Comparison of ENCODE assay signal across 8 cellular contexts in genomic region chr6:129501401-129502051, GRCh38.
DNase-seq lines count a peak whose midpoint lies in the region; ATAC-seq and TF ChIP-seq lines count a peak whose summit lies in the region.

No MANE protein-coding gene starts in this region.

- H3K79me2 ChIP-seq in HCT116 (ENCODE audit: insufficient read depth, low read length), result no peaks in the 10 kb centered on the region
- no peaks in the 10 kb centered on the region for H3K79me2 ChIP-seq in osteoblast (ENCODE audit: insufficient read depth, low read length)

- H3K4me2 ChIP-seq in HCT116 (ENCODE audit: low read length) (peak overlapping the region; percentile 64), osteoblast (ENCODE audit: insufficient read depth, low read length) (peak overlapping the region; percentile 80)

- H4K20me1 ChIP-seq in HCT116 (ENCODE audit: insufficient read depth) (no peaks in the 10 kb centered on the region), osteoblast (ENCODE audit: insufficient read depth, low read length) (no peaks in the 10 kb centered on the region)

- H3K27ac ChIP-seq in HCT116 (ENCODE audit: low read depth, low read length) (peak overlapping the region; percentile 97), osteoblast (ENCODE audit: low read depth, low read length) (peak overlapping the region; percentile 79)

- POLR2A ChIA-PET in HCT116 (lab: Charles Lee), result interaction anchor here (0.6 to 4.3 kb wide), 11 partner anchors 11 to 273 kb away, joined by 3 to 33 read pairs (median 5); no protein-coding TSS in a partner anchor

- H2AFZ ChIP-seq in HCT116 (ENCODE audit: low read depth, low read length, poor library complexity, severe bottlenecking), result peak overlapping the region; percentile 6
- H2AFZ ChIP-seq in osteoblast (ENCODE audit: low read length), result peak overlapping the region; percentile 59

- H3K9me2 ChIP-seq in HCT116 (ENCODE audit: insufficient read depth), result no peaks in the 10 kb centered on the region

- BruUV-seq in HCT116 (replicated peaks; lab: Mats Ljungman, UMichigan), result TSS peak; percentile 45

- H3K27me3 ChIP-seq in HCT116 (ENCODE audit: insufficient read depth, low read length), result no peaks in the 10 kb centered on the region
- H3K27me3 ChIP-seq in osteoblast (ENCODE audit: insufficient read depth, low read length), result no peaks in the 10 kb centered on the region

- TF ChIP-seq POLR2A in HCT116 (IDR thresholded peaks at IDR 0.05; ENCODE audit: borderline replicate concordance, extremely low read depth, insufficient read depth, insufficient read length), result no peak

- DNase-seq in AG08396 (ENCODE audit: low spot score), result peak; percentile 69
- peak; percentile 98 for DNase-seq in HCT116 (ENCODE audit: low read depth, low spot score)
- DNase-seq in SKM-1 treated with dmso at 0.1 percent for 144 hours (lab: John Stamatoyannopoulos, UW; ENCODE audit: unreplicated experiment), result peak; percentile 53
- DNase-seq in fibroblast of gingiva (ENCODE audit: low read depth), result peak; percentile 88
- DNase-seq in osteoblast (ENCODE audit: insufficient read length, low spot score, missing footprints), result peak; percentile 66
- DNase-seq in NCI-H345 (lab: John Stamatoyannopoulos, UW), result no peak
- no peak for DNase-seq in DMS79 treated with DMSO at 0.1 percent for 48 hours (lab: John Stamatoyannopoulos, UW)

- H3K36me3 ChIP-seq in HCT116 (ENCODE audit: control insufficient read depth in 1 of 2, insufficient read depth in 2 of 2, low read length in 2 of 2) (no peaks in the 10 kb centered on the region; a peak in 1 of 4 replicates), osteoblast (ENCODE audit: insufficient read depth, low read length) (no peaks in the 10 kb centered on the region)

- peak; percentile 86 for ATAC-seq in HCT116
- no peak for ATAC-seq in HG03280 (IDR thresholded peaks at IDR 0.05; ENCODE audit: unreplicated experiment)

- H3K9me3 ChIP-seq in HCT116 (ENCODE audit: control insufficient read depth in 1 of 2, insufficient read depth in 1 of 2, low read depth in 1 of 2, low read length in 2 of 2), result no peaks in the 10 kb centered on the region
- H3K9me3 ChIP-seq in osteoblast (ENCODE audit: low read depth, low read length), result no peaks in the 10 kb centered on the region

- CTCF ChIA-PET in HCT116 (lab: Charles Lee), result interaction anchor here (0.7 to 5.7 kb wide), 27 partner anchors 10 to 520 kb away, joined by 3 to 45 read pairs (median 3); no protein-coding TSS in a partner anchor

- peak overlapping the region; percentile 67 for H3K9ac ChIP-seq in HCT116 (ENCODE audit: low read length)

- TF ChIP-seq CTCF in HCT116 (IDR thresholded peaks at IDR 0.05 in 2 of 3, conservative IDR thresholded peaks at IDR 0.05 in 1 of 3; ENCODE audit: borderline replicate concordance in 1 of 3, insufficient read depth in 1 of 3, low read depth in 2 of 3, low read length in 2 of 3) (no peak), osteoblast (IDR thresholded peaks at IDR 0.05; ENCODE audit: extremely low read depth, low read depth, low read length) (no peak)

- peak overlapping the region in 1 of 2 experiments; percentile 36; a peak in 2 of 4 replicates for H3K4me3 ChIP-seq in HCT116 (replicated peaks in 1 of 2; ENCODE audit: low read depth in 1 of 2, low read length in 2 of 2)
- peak overlapping the region; percentile 56 for H3K4me3 ChIP-seq in osteoblast (ENCODE audit: insufficient read depth, low read length)

- intact Hi-C loops in HCT116 (cut with micrococcal nuclease), result no loop called here

- RAD21 ChIA-PET in HCT116 (lab: Charles Lee; ENCODE audit: low non-redundant PET in 1 of 2, low total read pairs in 2 of 2, uncharacterized antibody in 2 of 2, unreplicated experiment in 2 of 2), result interaction anchor here (0.6 to 1.3 kb wide), 5 partner anchors 8 to 247 kb away, joined by 3 to 5 read pairs (median 3); no protein-coding TSS in a partner anchor

- peaks cover 59 to 67% of the 10 kb centered on the region in 2 experiments for H3K4me1 ChIP-seq in HCT116 (ENCODE audit: control insufficient read depth in 1 of 2, insufficient read depth in 2 of 2, low read length in 2 of 2)
- H3K4me1 ChIP-seq in osteoblast (ENCODE audit: insufficient read depth, low read length), result peaks cover 29% of the 10 kb centered on the region

- peak; percentile 25; the same call in 1 of the 2 replicates for TF ChIP-seq RAD21 in HCT116 (IDR thresholded peaks at IDR 0.05; ENCODE audit: low read depth)

TF ChIP-seq in HCT116, 20 proteins besides CTCF, POLR2A, EP300 and RAD21:
- TF ChIP-seq REST (IDR thresholded peaks at IDR 0.05; ENCODE audit: low read depth), result no peak
- TF ChIP-seq SRF (IDR thresholded peaks at IDR 0.05; ENCODE audit: low read depth), result peak; percentile 80
- no peak for TF ChIP-seq EZH2phosphoT487 (IDR thresholded peaks at IDR 0.05; ENCODE audit: borderline replicate concordance)
- TF ChIP-seq FOSL1 (IDR thresholded peaks at IDR 0.05; ENCODE audit: low read depth), result peak; percentile 97
- TF ChIP-seq MAX (IDR thresholded peaks at IDR 0.05), result peak; percentile 77
- peak; percentile 89 for TF ChIP-seq CEBPB (IDR thresholded peaks at IDR 0.05; ENCODE audit: low read depth)
- TF ChIP-seq EZH2 (IDR thresholded peaks at IDR 0.05), result no peak
- peak; percentile 83 for TF ChIP-seq ATF3 (IDR thresholded peaks at IDR 0.05)
- peak; percentile 98 for TF ChIP-seq CBX3 (IDR thresholded peaks at IDR 0.05; ENCODE audit: low read depth)
- peak; percentile 92 for TF ChIP-seq SIN3A (IDR thresholded peaks at IDR 0.05; ENCODE audit: low read depth)
- TF ChIP-seq ZFX (IDR thresholded peaks at IDR 0.05), result no peak
- TF ChIP-seq TCF7L2 (IDR thresholded peaks at IDR 0.05; ENCODE audit: borderline replicate concordance, extremely low read depth, insufficient read depth, insufficient read length), result peak; percentile 96
- peak; percentile 99 for TF ChIP-seq JUND (IDR thresholded peaks at IDR 0.05)
- peak; percentile 97 for TF ChIP-seq SP1 (IDR thresholded peaks at IDR 0.05; ENCODE audit: low read depth)
- peak; percentile 43 for TF ChIP-seq YY1 (IDR thresholded peaks at IDR 0.05; ENCODE audit: extremely low read depth, insufficient replicate concordance, low read depth, low read length)
- TF ChIP-seq POLR2AphosphoS5 (IDR thresholded peaks at IDR 0.05; ENCODE audit: low read depth, low read length), result peak; percentile 49; the same call in 1 of the 2 replicates
- no peak; the same call in 1 of the 2 replicates for TF ChIP-seq ELF1 (IDR thresholded peaks at IDR 0.05; ENCODE audit: borderline replicate concordance, low read depth)
- TF ChIP-seq ZBTB33 (IDR thresholded peaks at IDR 0.05; ENCODE audit: extremely low read depth, insufficient replicate concordance, low read length), result peak; percentile 43
- peak; percentile 10; the same call in 1 of the 2 replicates for TF ChIP-seq EGR1 (IDR thresholded peaks at IDR 0.05; ENCODE audit: low read depth)
- TF ChIP-seq ZNF274 (IDR thresholded peaks at IDR 0.05; ENCODE audit: low read depth, low read length), result no peak

Comparison
In these comparisons a context has a peak if more than half of its experiments do, and no peak if none do; other contexts are left out.
1. DNase-seq: peak in AG08396 (single experiment), HCT116 (single experiment), SKM-1 treated with dmso at 0.1 percent for 144 hours (single experiment), fibroblast of gingiva (single experiment) and osteoblast (single experiment); none in NCI-H345 (single experiment) and DMS79 treated with DMSO at 0.1 percent for 48 hours (single experiment).